15 cellular contexts compared by ENCODE assay signal in genomic region chr17:30565073-30565935, GRCh38.
DNase-seq lines count a peak whose midpoint lies in the region; ATAC-seq and TF ChIP-seq lines count a peak whose summit lies in the region.
"Had no signal": no experiment of that assay in that cellular context is flagged by ENCODE, and none has a peak within 500 bp of the region (broad histone marks: within the 10 kb centered on the region; RNA-seq: fewer than 3 reads in every experiment).

No MANE protein-coding gene starts in this region.

- TF ChIP-seq CTCF in HEK293 (tag by site-specific recombination; IDR thresholded peaks at IDR 0.05), result no peak

- POLR2A ChIA-PET in HEK293 (lab: Yijun Ruan, JAX), result no interaction called here

- no peaks in the 10 kb centered on the region for H3K9me3 ChIP-seq in HEK293 (ENCODE audit: control insufficient read depth, insufficient read depth, low read depth, low read length)
- H3K9me3 ChIP-seq: adrenal gland had no signal

- no peak overlapping the region for H3K27ac ChIP-seq in HEK293 (ENCODE audit: extremely low read depth, low read depth, low read length)
- H3K27ac ChIP-seq: adrenal gland had no signal

- CTCF ChIA-PET in HEK293 (lab: Yijun Ruan, JAX), result no interaction called here

- DNase-seq in EH (ENCODE audit: low read depth) (peak; percentile 24), amniotic epithelial cell (ENCODE audit: low read depth) (peak; percentile 14), kidney tubule cell (ENCODE audit: low spot score) (peak; percentile 34), DMS79 (lab: John Stamatoyannopoulos, UW) (no peak)
- DNase-seq: activated CD4-positive, alpha-beta T cell treated with anti-CD3 and anti-CD28 coated beads for 4 hours; activated T-cell treated with anti-CD3 and anti-CD28 coated beads, Interleukin-2, amount 50 U/mL, for 72 hours; cortex of kidney; mesenchymal stem cell; occipital lobe had no signal

- no peaks in the 10 kb centered on the region for H3K4me1 ChIP-seq in HEK293 (ENCODE audit: control insufficient read depth, insufficient read depth, low read length)
- H3K4me1 ChIP-seq: adrenal gland had no signal

- H3K4me3 ChIP-seq in HEK293 (ENCODE audit: low read depth, low read length), result no peak overlapping the region
- H3K4me3 ChIP-seq: adrenal gland had no signal

- no peaks in the 10 kb centered on the region for H3K36me3 ChIP-seq in HEK293 (ENCODE audit: control insufficient read depth in 2 of 2, insufficient read depth in 1 of 2, low read length in 2 of 2)
- H3K36me3 ChIP-seq: adrenal gland had no signal

- ATAC-seq in GM21529 (IDR thresholded peaks at IDR 0.05; ENCODE audit: unreplicated experiment), result no peak
- ATAC-seq in HG02840 (IDR thresholded peaks at IDR 0.05; ENCODE audit: low FRiP score, unreplicated experiment), result no peak
- no peak for ATAC-seq in GM21367 (IDR thresholded peaks at IDR 0.05; ENCODE audit: unreplicated experiment)
- ATAC-seq: activated T-cell treated with anti-CD3 and anti-CD28 coated beads, Interleukin-2, amount 50 U/mL, for 72 hours; CD8-positive, alpha-beta T cell had no signal

TF ChIP-seq in HEK293, 187 proteins besides CTCF, POLR2A, EP300 and RAD21:
- no peak for TF ChIP-seq OSR2 (tag by site-specific recombination; IDR thresholded peaks at IDR 0.05)
- TF ChIP-seq ZNF654 (tag by site-specific recombination; IDR thresholded peaks at IDR 0.05; ENCODE audit: low read depth), result peak; percentile 35; the same call in 1 of the 2 replicates
